8 cellular contexts compared by ENCODE assay signal in the genomic region with DNA sequence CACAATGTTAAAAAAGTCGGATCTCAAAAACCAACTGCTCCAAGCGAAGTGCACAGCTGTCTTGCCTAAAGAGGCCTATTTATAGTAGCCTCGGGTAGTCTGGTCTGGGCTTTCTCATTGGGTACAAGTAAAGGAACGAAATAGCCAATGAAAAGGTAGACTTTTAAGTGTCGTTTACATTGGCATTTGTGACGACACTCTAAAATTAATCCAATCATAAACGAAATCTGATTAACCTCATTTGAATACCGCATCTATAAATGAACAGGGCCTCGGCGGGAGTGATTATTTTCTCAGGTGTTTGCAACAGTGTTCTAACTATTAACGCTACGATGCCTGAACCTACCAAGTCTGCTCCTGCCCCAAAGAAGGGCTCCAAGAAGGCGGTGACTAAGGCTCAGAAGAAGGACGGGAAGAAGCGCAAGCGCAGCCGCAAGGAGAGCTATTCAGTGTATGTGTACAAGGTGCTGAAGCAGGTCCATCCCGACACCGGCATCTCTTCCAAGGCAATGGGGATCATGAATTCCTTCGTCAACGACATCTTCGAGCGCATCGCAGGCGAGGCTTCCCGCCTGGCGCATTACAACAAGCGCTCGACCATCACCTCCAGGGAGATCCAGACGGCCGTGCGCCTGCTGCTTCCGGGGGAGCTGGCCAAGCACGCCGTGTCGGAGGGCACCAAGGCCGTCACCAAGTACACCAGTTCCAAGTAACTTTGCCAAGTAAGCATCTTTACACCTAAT.
A peak's percentile ranks its signal among the peaks of the same experiment; 100 is the strongest.
DNase-seq lines count a peak whose midpoint lies in the region; ATAC-seq and TF ChIP-seq lines count a peak whose summit lies in the region.

No MANE protein-coding gene starts in this region.

- H3K9me3 ChIP-seq in esophagus squamous epithelium (peaks cover 0 to 19% (median 0%) of the 10 kb centered on the region in 3 donors), muscle layer of duodenum (ENCODE audit: control insufficient read depth in 1 of 2, low read length in 2 of 2) (no peaks in the 10 kb centered on the region)

- peaks cover 0 to 53% (median 9%) of the 10 kb centered on the region in 3 donors for H3K4me1 ChIP-seq in esophagus squamous epithelium
- peaks cover 10% of the 10 kb centered on the region in 2 donors for H3K4me1 ChIP-seq in muscle layer of duodenum (ENCODE audit: control insufficient read depth in 1 of 2, insufficient read depth in 2 of 2, low read length in 2 of 2)

- H3K4me3 ChIP-seq in esophagus squamous epithelium (peak overlapping the region; percentile 39 to 84 (median 72)), muscle layer of duodenum (ENCODE audit: low read depth in 1 of 2, low read length in 2 of 2) (peak overlapping the region; percentile 82 to 90)

- 1% methylated on average over 28 to 31 of the region's 37 CpGs for WGBS in esophagus squamous epithelium, 2 donors

- peak; percentile 85 to 100 (median 98) for TF ChIP-seq POLR2A in esophagus squamous epithelium (IDR thresholded peaks at IDR 0.05)

- no peaks in the 10 kb centered on the region for H3K27me3 ChIP-seq in esophagus squamous epithelium
- no peaks in the 10 kb centered on the region for H3K27me3 ChIP-seq in muscle layer of duodenum (ENCODE audit: low read depth, low read length)

- DNase-seq in DMS153 treated with DMSO at 0.1 percent for 48 hours (lab: John Stamatoyannopoulos, UW; ENCODE audit: unreplicated experiment) = peak; percentile 98
- peak; percentile 99 for DNase-seq in KBM-7
- DNase-seq in activated T-helper 1 cell treated with Interleukin-2 at 50 U/mL for 16 hours (ENCODE audit: low read depth) = peak; percentile 65
- DNase-seq in esophagus squamous epithelium (lab: John Stamatoyannopoulos, UW) = peak; percentile 69
- peak; percentile 63 to 86 for DNase-seq in stimulated activated CD8-positive, alpha-beta memory T cell treated with anti-CD3 and anti-CD28 coated beads, Interleukin-7, amount 100 ng/mL, for 4 hours (ENCODE audit: low read depth in 2 of 2)

- in situ Hi-C loops in KBM-7 (cut with MboI; ENCODE audit: low pct_unique_long_range_greater_than_20kb, low sequenced_read_pairs) = no loop called here

- intact Hi-C loops in esophagus squamous epithelium (cut with DNase I) = loop anchor here (2.0 kb wide), 1 partner anchor 33 kb away; a partner anchor contains a TSS

- peak; percentile 60 for ATAC-seq in GM21717 (IDR thresholded peaks at IDR 0.05; ENCODE audit: unreplicated experiment)

- H3K27ac ChIP-seq in esophagus squamous epithelium = peak overlapping the region; percentile 96 to 99 (median 97)
- H3K27ac ChIP-seq in muscle layer of duodenum (ENCODE audit: low read length) = peak overlapping the region; percentile 98

- TF ChIP-seq CTCF in esophagus squamous epithelium (IDR thresholded peaks at IDR 0.05) = peak in 2 of 6 experiments; percentile 12 to 24

- no peaks in the 10 kb centered on the region for H3K36me3 ChIP-seq in esophagus squamous epithelium
- H3K36me3 ChIP-seq in muscle layer of duodenum (ENCODE audit: control insufficient read depth in 1 of 2, insufficient read depth in 2 of 2, low read length in 2 of 2) = no peaks in the 10 kb centered on the region

TF ChIP-seq in PFSK-1, 5 proteins besides CTCF, POLR2A, EP300 and RAD21:
- peak; percentile 98 for TF ChIP-seq POLR2AphosphoS5 (IDR thresholded peaks at IDR 0.05; ENCODE audit: low read depth, low read length)
- peak; percentile 83 for TF ChIP-seq SIN3A (IDR thresholded peaks at IDR 0.05; ENCODE audit: borderline replicate concordance, insufficient read depth, low read length)
- no peak for TF ChIP-seq FOXP2 (optimal IDR thresholded peaks at IDR 0.05; ENCODE audit: borderline replicate concordance, extremely low read depth, extremely low read length, insufficient read depth)
- TF ChIP-seq TAF1 (IDR thresholded peaks at IDR 0.05; ENCODE audit: borderline replicate concordance, insufficient read depth, low read length) = peak; percentile 79; the same call in 1 of the 2 replicates
- TF ChIP-seq, protein P1, sequence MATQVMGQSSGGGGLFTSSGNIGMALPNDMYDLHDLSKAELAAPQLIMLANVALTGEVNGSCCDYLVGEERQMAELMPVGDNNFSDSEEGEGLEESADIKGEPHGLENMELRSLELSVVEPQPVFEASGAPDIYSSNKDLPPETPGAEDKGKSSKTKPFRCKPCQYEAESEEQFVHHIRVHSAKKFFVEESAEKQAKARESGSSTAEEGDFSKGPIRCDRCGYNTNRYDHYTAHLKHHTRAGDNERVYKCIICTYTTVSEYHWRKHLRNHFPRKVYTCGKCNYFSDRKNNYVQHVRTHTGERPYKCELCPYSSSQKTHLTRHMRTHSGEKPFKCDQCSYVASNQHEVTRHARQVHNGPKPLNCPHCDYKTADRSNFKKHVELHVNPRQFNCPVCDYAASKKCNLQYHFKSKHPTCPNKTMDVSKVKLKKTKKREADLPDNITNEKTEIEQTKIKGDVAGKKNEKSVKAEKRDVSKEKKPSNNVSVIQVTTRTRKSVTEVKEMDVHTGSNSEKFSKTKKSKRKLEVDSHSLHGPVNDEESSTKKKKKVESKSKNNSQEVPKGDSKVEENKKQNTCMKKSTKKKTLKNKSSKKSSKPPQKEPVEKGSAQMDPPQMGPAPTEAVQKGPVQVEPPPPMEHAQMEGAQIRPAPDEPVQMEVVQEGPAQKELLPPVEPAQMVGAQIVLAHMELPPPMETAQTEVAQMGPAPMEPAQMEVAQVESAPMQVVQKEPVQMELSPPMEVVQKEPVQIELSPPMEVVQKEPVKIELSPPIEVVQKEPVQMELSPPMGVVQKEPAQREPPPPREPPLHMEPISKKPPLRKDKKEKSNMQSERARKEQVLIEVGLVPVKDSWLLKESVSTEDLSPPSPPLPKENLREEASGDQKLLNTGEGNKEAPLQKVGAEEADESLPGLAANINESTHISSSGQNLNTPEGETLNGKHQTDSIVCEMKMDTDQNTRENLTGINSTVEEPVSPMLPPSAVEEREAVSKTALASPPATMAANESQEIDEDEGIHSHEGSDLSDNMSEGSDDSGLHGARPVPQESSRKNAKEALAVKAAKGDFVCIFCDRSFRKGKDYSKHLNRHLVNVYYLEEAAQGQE (IDR thresholded peaks at IDR 0.05; ENCODE audit: insufficient read depth in 1 of 2, low read depth in 2 of 2, low read length in 2 of 2) = peak; percentile 34 to 35; a peak in 2 of 4 replicates

Comparison
In these comparisons a context has a peak if more than half of its experiments do, and no peak if none do; other contexts are left out.
1. Peak in every context shown above with its lines: DNase-seq, ATAC-seq, H3K4me3 ChIP-seq and H3K27ac ChIP-seq.